In genomic region chr1:243883551-243883950, GRCh38 we compare ENCODE assay signal across 17 cellular contexts. TPM values are rescaled to one million over a fixed set of nuclear protein-coding genes. Genes with fewer than 3 reads are reported as not detected.
DNase-seq lines count a peak whose midpoint lies in the region; ATAC-seq and TF ChIP-seq lines count a peak whose summit lies in the region.
"Had no signal": no experiment of that assay in that cellular context is flagged by ENCODE, and none has a peak within 500 bp of the region (broad histone marks: within the 10 kb centered on the region; RNA-seq: fewer than 3 reads in every experiment).

No MANE protein-coding gene starts in this region.

- no peaks in the 10 kb centered on the region for H3K4me1 ChIP-seq in right lobe of liver
- H3K4me1 ChIP-seq: tibial nerve had no signal

- intact Hi-C loops in left colon (cut with DNase I, micrococcal nuclease): no loop called here
- intact Hi-C loops in right lobe of liver (cut with DNase I): no loop called here

- WGBS in right lobe of liver (ENCODE audit: insufficient coverage, low coverage, low lambda C conversion rate, missing lambda C conversion rate): 47% methylated on average over 2 of the region's 2 CpGs

- H3K4me3 ChIP-seq in foreskin fibroblast (ENCODE audit: low read depth in 1 of 2, low read length in 2 of 2) (no peak overlapping the region), right lobe of liver (no peak overlapping the region)
- H3K4me3 ChIP-seq: tibial nerve had no signal

- peaks cover 0 to 4% of the 10 kb centered on the region in 2 donors for H3K27me3 ChIP-seq in right lobe of liver
- H3K27me3 ChIP-seq: tibial nerve had no signal

- TF ChIP-seq POLR2A in right lobe of liver (IDR thresholded peaks at IDR 0.05): no peak

- H3K36me3 ChIP-seq in right lobe of liver: no peaks in the 10 kb centered on the region
- H3K36me3 ChIP-seq: tibial nerve had no signal

- no peak for ATAC-seq in left colon
- ATAC-seq in right lobe of liver: no peak
- ATAC-seq: stimulated activated effector memory CD8-positive, alpha-beta T cell treated with anti-CD3 and anti-CD28 coated beads, Interleukin-12 subunit alpha, Interleukin-12 subunit beta, amount 100 ng/mL, for 72 hours had no signal

- peak; percentile 75 for DNase-seq in A172 (ENCODE audit: low spot score)
- peak; percentile 28 for DNase-seq in HCEC 1CT
- DNase-seq in amniotic epithelial cell (ENCODE audit: low read depth): peak; percentile 47
- DNase-seq in foreskin fibroblast: peak; percentile 53 to 72
- no peak for DNase-seq in inferior parietal cortex (ENCODE audit: extremely low spot score)
- no peak for DNase-seq in middle frontal gyrus (ENCODE audit: extremely low spot score, low spot score)
- no peak for DNase-seq in left colon
- no peak for DNase-seq in right lobe of liver
- DNase-seq: activated CD4-positive, alpha-beta T cell treated with anti-CD3 and anti-CD28 coated beads, Interleukin-2, amount 10 ng/mL, durations not matched to agents 7 days and 5 days; activated naive CD8-positive, alpha-beta T cell treated with anti-CD3 and anti-CD28 coated beads for 36 hours; activated T-cell treated with anti-CD3 and anti-CD28 coated beads, Interleukin-2, amount 50 U/mL, for 24 hours; COR-L47; NCI-H1092 treated with DMSO at 0.1 percent for 48 hours; small intestine; T-helper 9 cell had no signal

- H3K27ac ChIP-seq in right lobe of liver: no peak overlapping the region
- H3K27ac ChIP-seq: tibial nerve had no signal

- TF ChIP-seq CTCF in foreskin fibroblast (IDR thresholded peaks at IDR 0.05; ENCODE audit: low read depth, low read length): no peak
- no peak for TF ChIP-seq CTCF in right lobe of liver (IDR thresholded peaks at IDR 0.05)

- H3K9me3 ChIP-seq in right lobe of liver: no peaks in the 10 kb centered on the region
- H3K9me3 ChIP-seq: tibial nerve had no signal

RNA-seq across cellular contexts. Expression of gene AKT3, which starts 33.5 kb away (rescaled TPM):
- total RNA-seq in A172 (2014; rRNA removed; shearing (Covaris generic)): 42.1 and 56.9 TPM in 2 replicates
- total RNA-seq in left colon: 10 to 100 TPM in 1 of 2 donors, 1 to 10 TPM in 1; 9.7 to 21.1 TPM
- total RNA-seq in right lobe of liver: 1 to 10 TPM; 4.9 to 9.6 (median 6.8) TPM

Comparison
In these comparisons a context has a peak if more than half of its experiments do, and no peak if none do; other contexts are left out.
1. DNase-seq: peak in A172 (single experiment), HCEC 1CT (single experiment), amniotic epithelial cell (single experiment) and foreskin fibroblast (2 of 2); none in inferior parietal cortex (single experiment), middle frontal gyrus (single experiment), left colon (0 of 2) and right lobe of liver (0 of 3).